In the genomic region with DNA sequence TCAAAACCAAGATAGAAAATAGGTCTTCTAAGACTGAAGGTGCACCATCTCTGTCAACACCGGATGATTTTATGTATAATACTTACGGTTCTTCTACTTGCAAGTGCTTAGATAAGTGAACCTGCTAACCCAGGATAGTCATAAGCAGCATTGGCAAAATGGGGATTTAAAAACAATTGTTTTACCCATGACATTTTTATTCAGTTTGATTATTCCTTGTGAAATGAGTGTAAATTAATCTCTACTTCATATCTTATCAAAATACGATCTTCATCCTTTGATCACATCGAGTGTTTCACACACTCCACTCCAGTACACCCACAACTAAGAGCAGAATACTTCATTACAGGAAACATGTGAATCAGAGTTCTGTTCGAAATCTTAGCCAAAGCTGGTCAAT, we compare ENCODE assay signal across 13 cellular contexts.
"Had no signal": no experiment of that assay in that cellular context is flagged by ENCODE, and none has a peak within 500 bp of the region (broad histone marks: within the 10 kb centered on the region; RNA-seq: fewer than 3 reads in every experiment).

No MANE protein-coding gene starts in this region.

- H3K27ac ChIP-seq: adrenal gland, cardiac muscle cell, gastroesophageal sphincter, heart right ventricle, parathyroid adenoma, thyroid gland had no signal

- H3K9ac ChIP-seq: parathyroid adenoma had no signal

- ATAC-seq: gastroesophageal sphincter, heart right ventricle had no signal

- H3K36me3 ChIP-seq: adrenal gland, cardiac muscle cell, gastroesophageal sphincter, heart right ventricle, thyroid gland had no signal

- DNase-seq: activated CD4-positive, alpha-beta memory T cell treated with anti-CD3 and anti-CD28 coated beads for 36 hours; activated effector memory CD4-positive, alpha-beta T cell treated with Interleukin-2 at 50 U/mL for 16 hours; adrenal gland; heart right ventricle; midbrain; stimulated activated CD4-positive, alpha-beta T cell treated with anti-CD3 and anti-CD28 coated beads, Interleukin-12 subunit alpha, Interleukin-12 subunit beta, amount 100 ng/mL, for 4 hours; stimulated activated CD4-positive, alpha-beta T cell treated with anti-CD3 and anti-CD28 coated beads, Interleukin-2, amount 100 ng/mL, for 24 hours; T1000; thyroid gland had no signal

- H3K27ac Mint-ChIP-seq: activated CD4-positive, alpha-beta memory T cell treated with anti-CD3 and anti-CD28 coated beads for 36 hours had no signal

- H3K4me3 Mint-ChIP-seq: activated CD4-positive, alpha-beta memory T cell treated with anti-CD3 and anti-CD28 coated beads for 36 hours had no signal

- H3K4me3 ChIP-seq: adrenal gland, cardiac muscle cell, gastroesophageal sphincter, heart right ventricle, lung, thyroid gland had no signal

- H3K36me3 Mint-ChIP-seq: activated CD4-positive, alpha-beta memory T cell treated with anti-CD3 and anti-CD28 coated beads for 36 hours had no signal

- H3K9me3 ChIP-seq: adrenal gland, gastroesophageal sphincter, heart right ventricle, thyroid gland had no signal

- H3K27me3 Mint-ChIP-seq: activated CD4-positive, alpha-beta memory T cell treated with anti-CD3 and anti-CD28 coated beads for 36 hours had no signal

- H2AFZ ChIP-seq: parathyroid adenoma had no signal

- H3K4me1 ChIP-seq: adrenal gland, gastroesophageal sphincter, heart right ventricle, parathyroid adenoma, thyroid gland had no signal

- H3K27me3 ChIP-seq: adrenal gland, cardiac muscle cell, gastroesophageal sphincter, heart right ventricle, thyroid gland had no signal
